In genomic region chr10:89469517-89469916, GRCh38 we compare ENCODE assay signal across 18 cellular contexts.
"Had no signal": no experiment of that assay in that cellular context is flagged by ENCODE, and none has a peak within 500 bp of the region (broad histone marks: within the 10 kb centered on the region; RNA-seq: fewer than 3 reads in every experiment).

No MANE protein-coding gene starts in this region.

- H3K9me3 ChIP-seq: prostate gland, right atrium auricular region had no signal

- H3K27me3 ChIP-seq: brain microvascular endothelial cell, neural progenitor cell, right atrium auricular region had no signal

- H3K4me1 ChIP-seq: neural progenitor cell, prostate gland had no signal

- H3K4me3 ChIP-seq: coronary artery, neural progenitor cell, prostate gland, right atrium auricular region had no signal

- H3K4me2 ChIP-seq: neural progenitor cell had no signal

- H3K9ac ChIP-seq: neural progenitor cell had no signal

- H3K36me3 ChIP-seq: brain microvascular endothelial cell, neural progenitor cell, prostate gland, right atrium auricular region had no signal

- DNase-seq: activated B cell treated with CpG ODN at 0.5 μM for 24 hours; activated CD4-positive, alpha-beta T cell treated with anti-CD3 and anti-CD28 coated beads, Interleukin-2, amount 10 ng/mL, durations not matched to agents 24 days and 14 days; activated CD8-positive, alpha-beta T cell treated with anti-CD3 and anti-CD28 coated beads for 36 hours; activated naive CD4-positive, alpha-beta T cell treated with anti-CD3 and anti-CD28 coated beads for 36 hours; activated T-cell treated with anti-CD3 and anti-CD28 coated beads, Interleukin-2, amount 50 U/mL, for 24 hours; brain microvascular endothelial cell; hypothalamus; islet precursor cell; naive thymus-derived CD4-positive, alpha-beta T cell; stimulated activated CD4-positive, alpha-beta T cell treated with anti-CD3 and anti-CD28 coated beads, Interleukin-12 subunit alpha, Interleukin-12 subunit beta, amount 100 ng/mL, for 4 hours; stimulated activated CD4-positive, alpha-beta T cell treated with anti-CD3 and anti-CD28 coated beads, Interleukin-1b, Interleukin-23, amount 100 ng/mL, for 48 hours; stimulated activated CD8-positive, alpha-beta memory T cell treated with anti-CD3 and anti-CD28 coated beads, Interleukin-4, amount 100 ng/mL, for 48 hours; stimulated activated naive CD4-positive, alpha-beta T cell; T-helper 2 cell had no signal

- H3K27ac ChIP-seq: brain microvascular endothelial cell, coronary artery, neural progenitor cell, prostate gland, right atrium auricular region had no signal
